ENCODE assay signal across 1 cellular context in the genomic region with DNA sequence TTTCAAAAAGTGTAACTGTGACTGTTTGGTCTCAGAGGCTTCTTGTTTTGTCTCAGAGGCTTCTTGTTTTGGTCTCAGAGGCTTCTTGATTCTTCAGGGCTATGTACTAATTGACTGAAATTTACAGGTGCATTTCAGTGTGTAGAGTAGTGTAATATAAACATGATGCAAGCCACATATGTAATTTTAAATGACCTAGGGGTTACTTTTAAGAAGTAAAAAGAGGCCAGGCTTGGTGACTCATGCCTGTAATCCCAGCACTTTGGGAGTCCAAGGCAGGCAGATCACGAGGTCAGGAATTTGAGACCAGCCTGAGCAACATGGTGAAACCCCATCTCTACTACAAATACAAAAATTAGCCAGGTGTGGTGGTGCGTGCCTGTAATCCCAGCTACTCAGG. TPM values are rescaled to one million over a fixed set of nuclear protein-coding genes. Genes with fewer than 3 reads are reported as not detected.
"Had no signal": no experiment of that assay in that cellular context is flagged by ENCODE, and none has a peak within 500 bp of the region (broad histone marks: within the 10 kb centered on the region; RNA-seq: fewer than 3 reads in every experiment).

No MANE protein-coding gene starts in this region.

RNA-seq across cellular contexts. Expression of a gene that starts 3.2 kb away (rescaled TPM):
- polyA plus RNA-seq: naive thymus-derived CD8-positive, alpha-beta T cell had no signal
